In genomic region chr19:290539-291521, GRCh38 we compare ENCODE assay signal across 8 cellular contexts. TPM values are rescaled to one million over a fixed set of nuclear protein-coding genes. Genes with fewer than 3 reads are reported as not detected.
A peak's percentile ranks its signal among the peaks of the same experiment; 100 is the strongest.
DNase-seq lines count a peak whose midpoint lies in the region; ATAC-seq and TF ChIP-seq lines count a peak whose summit lies in the region.

PLPP2 (minus strand) TSS chr19:291403; CDS start chr19:291336, 67 bp downstream.

- H3K27ac ChIP-seq in breast epithelium: peak within 1 kb of the TSS; percentile 93 to 95

- H3K4me1 Mint-ChIP-seq in stimulated activated naive B cell treated with anti-CD40 and anti-IgM and Interleukin-4, amounts not matched to agents 10 μg/mL and 1 μg/mL and 100 μg/mL, for 72 hours: peaks cover 5 to 16% of the 10 kb centered on the region in 2 donors

- H3K27ac Mint-ChIP-seq in stimulated activated naive B cell treated with anti-CD40 and anti-IgM and Interleukin-4, amounts not matched to agents 10 μg/mL and 1 μg/mL and 100 μg/mL, for 72 hours: no peak within 1 kb of the TSS

- TF ChIP-seq POLR2A in breast epithelium (IDR thresholded peaks at IDR 0.05): peak; percentile 25

- ATAC-seq in stimulated activated naive B cell treated with anti-CD40 and anti-IgM and Interleukin-4, amounts not matched to agents 10 μg/mL and 1 μg/mL and 100 μg/mL, for 72 hours (replicated peaks): no peak
- no peak for ATAC-seq in GM18858 (IDR thresholded peaks at IDR 0.05; ENCODE audit: unreplicated experiment)

- no peaks in the 10 kb centered on the region for H3K36me3 Mint-ChIP-seq in stimulated activated naive B cell treated with anti-CD40 and anti-IgM and Interleukin-4, amounts not matched to agents 10 μg/mL and 1 μg/mL and 100 μg/mL, for 72 hours

- H3K27me3 ChIP-seq in breast epithelium: peaks cover 0 to 11% of the 10 kb centered on the region in 2 donors
- H3K27me3 ChIP-seq in kidney epithelial cell (ENCODE audit: control insufficient read depth, insufficient read depth, low read length): peaks cover 36% of the 10 kb centered on the region

- TF ChIP-seq CTCF in breast epithelium (IDR thresholded peaks at IDR 0.05) (no peak), kidney epithelial cell (IDR thresholded peaks at IDR 0.05; ENCODE audit: insufficient read depth, low read length, poor library complexity, severe bottlenecking) (no peak)

- peak within 1 kb of the TSS in 1 of 2 donors; percentile 25 for H3K4me3 Mint-ChIP-seq in stimulated activated naive B cell treated with anti-CD40 and anti-IgM and Interleukin-4, amounts not matched to agents 10 μg/mL and 1 μg/mL and 100 μg/mL, for 72 hours

- no peaks in the 10 kb centered on the region for H3K36me3 ChIP-seq in breast epithelium
- H3K36me3 ChIP-seq in kidney epithelial cell (ENCODE audit: control insufficient read depth, insufficient read depth, low read length): no peaks in the 10 kb centered on the region

- intact Hi-C loops in breast epithelium (cut with DNase I; ENCODE audit: low total_unique reads): no loop called here

- DNase-seq in COLO829 (ENCODE audit: low spot score) (peak; percentile 40), NCI-H146 treated with DMSO at 0.1 percent for 48 hours (lab: John Stamatoyannopoulos, UW; ENCODE audit: unreplicated experiment) (peak; percentile 59), breast epithelium (ENCODE audit: low spot score in 2 of 2) (peak; percentile 90 to 94), kidney epithelial cell (ENCODE audit: low read depth) (no peak), cerebellar nuclear complex (lab: John Stamatoyannopoulos, UW) (no peak)
- peak; percentile 23 to 24 for DNase-seq in stimulated activated CD4-positive, alpha-beta T cell treated with anti-CD3 and anti-CD28 coated beads, Interleukin-4, amount 100 ng/mL, for 4 hours
- DNase-seq in stimulated activated naive B cell treated with anti-CD40 and anti-IgM and Interleukin-4, amounts not matched to agents 10 μg/mL and 1 μg/mL and 100 μg/mL, for 72 hours: no peak

- H3K4me1 ChIP-seq in breast epithelium: peaks cover 0 to 38% of the 10 kb centered on the region in 2 donors

- H3K4me3 ChIP-seq in breast epithelium (peak within 1 kb of the TSS; percentile 12 to 86 (median 74)), kidney epithelial cell (ENCODE audit: low read depth, low read length) (peak within 1 kb of the TSS; percentile 60)

- no peaks in the 10 kb centered on the region for H3K9me3 ChIP-seq in breast epithelium

- H3K27me3 Mint-ChIP-seq in stimulated activated naive B cell treated with anti-CD40 and anti-IgM and Interleukin-4, amounts not matched to agents 10 μg/mL and 1 μg/mL and 100 μg/mL, for 72 hours: peaks cover 57 to 74% of the 10 kb centered on the region in 2 donors

- H3K9me3 Mint-ChIP-seq in stimulated activated naive B cell treated with anti-CD40 and anti-IgM and Interleukin-4, amounts not matched to agents 10 μg/mL and 1 μg/mL and 100 μg/mL, for 72 hours: no peaks in the 10 kb centered on the region

RNA-seq across cellular contexts. Expression of gene PLPP2, which starts in this region (rescaled TPM):
- total RNA-seq in breast epithelium (100 to 1,000 TPM in 2 of 3 donors, under 1 TPM in 1; 0.48 to 166 (median 120) TPM), kidney epithelial cell (63.0 and 64.1 TPM in 2 replicates)

Comparison
In these comparisons a context has a peak if more than half of its experiments do, and no peak if none do; other contexts are left out.
1. DNase-seq: peak in COLO829 (single experiment), NCI-H146 treated with DMSO at 0.1 percent for 48 hours (single experiment), breast epithelium (2 of 2) and stimulated activated CD4-positive, alpha-beta T cell treated with anti-CD3 and anti-CD28 coated beads, Interleukin-4, amount 100 ng/mL, for 4 hours (2 of 2); none in kidney epithelial cell (single experiment), stimulated activated naive B cell treated with anti-CD40 and anti-IgM and Interleukin-4, amounts not matched to agents 10 μg/mL and 1 μg/mL and 100 μg/mL, for 72 hours (single experiment) and cerebellar nuclear complex (0 of 2).